In genomic region chr17:17806611-17807010, GRCh38 we compare ENCODE assay signal across 1 cellular context.
TF ChIP-seq lines count a peak whose summit lies in the region.

No MANE protein-coding gene starts in this region.

TF ChIP-seq in HepG2, 621 proteins besides CTCF, POLR2A, EP300 and RAD21 (continued from another document and continues in another):
- TF ChIP-seq CEBPZ (IDR thresholded peaks at IDR 0.05; ENCODE audit: low read length) (no peak), ZNF687 (CRISPR knock-in tag; IDR thresholded peaks at IDR 0.05) (peak; percentile 94), BORCS8-MEF2B (CRISPR knock-in tag; IDR thresholded peaks at IDR 0.05) (0 out of 2 replicates have a peak, but pooled peaks have one; percentile 25), ESRRA (CRISPR knock-in tag; IDR thresholded peaks at IDR 0.05; ENCODE audit: low read depth) (peak; percentile 89), ZBTB46 (CRISPR knock-in tag; IDR thresholded peaks at IDR 0.05; ENCODE audit: borderline replicate concordance) (no peak), NBN (conservative IDR thresholded peaks at IDR 0.05) (no peak), THAP11 (CRISPR knock-in tag; IDR thresholded peaks at IDR 0.05) (no peak), CEBPG (CRISPR knock-in tag; IDR thresholded peaks at IDR 0.05) (0 out of 2 replicates have a peak, but pooled peaks have one; percentile 4), ZNF703 (CRISPR knock-in tag; IDR thresholded peaks at IDR 0.05; ENCODE audit: borderline replicate concordance) (no peak), GABPA (IDR thresholded peaks at IDR 0.05; ENCODE audit: low read depth, low read length) (no peak), GABPA (CRISPR knock-in tag; IDR thresholded peaks at IDR 0.05; ENCODE audit: low read depth) (no peak), IRF2 (CRISPR knock-in tag; IDR thresholded peaks at IDR 0.05) (0 out of 2 replicates have a peak, but pooled peaks have one; percentile 6), HMG20A (CRISPR knock-in tag; IDR thresholded peaks at IDR 0.05; ENCODE audit: borderline replicate concordance) (no peak), ZNF205 (CRISPR knock-in tag; IDR thresholded peaks at IDR 0.05) (no peak), KDM1A (CRISPR knock-in tag; IDR thresholded peaks at IDR 0.05) (0 out of 2 replicates have a peak, but pooled peaks have one; percentile 34), KDM2A (CRISPR knock-in tag; IDR thresholded peaks at IDR 0.05; ENCODE audit: borderline replicate concordance, low read depth) (no peak), ZNF562 (CRISPR knock-in tag; IDR thresholded peaks at IDR 0.05; ENCODE audit: borderline replicate concordance) (no peak), YEATS2 (CRISPR knock-in tag; IDR thresholded peaks at IDR 0.05; ENCODE audit: borderline replicate concordance) (no peak), ZFP41 (CRISPR knock-in tag; IDR thresholded peaks at IDR 0.05; ENCODE audit: borderline replicate concordance) (no peak), ZBTB34 (CRISPR knock-in tag; IDR thresholded peaks at IDR 0.05) (peak; percentile 86), PITX1 (CRISPR knock-in tag; IDR thresholded peaks at IDR 0.05) (no peak), NR2F1 (CRISPR knock-in tag; IDR thresholded peaks at IDR 0.05) (peak in 1 of 2 experiments; percentile 31; a peak in 1 of 4 replicates), MBD4 (IDR thresholded peaks at IDR 0.05; ENCODE audit: borderline replicate concordance, low read length) (no peak), HNF4A (CRISPR knock-in tag; IDR thresholded peaks at IDR 0.05) (peak; percentile 93), ZNF768 (CRISPR knock-in tag; IDR thresholded peaks at IDR 0.05) (peak; percentile 97), YEATS4 (CRISPR knock-in tag; IDR thresholded peaks at IDR 0.05; ENCODE audit: borderline replicate concordance) (0 out of 2 replicates have a peak, but pooled peaks have one; percentile 49), CBX2 (IDR thresholded peaks at IDR 0.05; ENCODE audit: low read depth, low read length) (no peak), CBX2 (CRISPR knock-in tag; IDR thresholded peaks at IDR 0.05; ENCODE audit: low read depth) (no peak), ZMYM4 (CRISPR knock-in tag; IDR thresholded peaks at IDR 0.05) (peak; percentile 56; the same call in 1 of the 2 replicates), ZNF629 (CRISPR knock-in tag; conservative IDR thresholded peaks at IDR 0.05) (peak; percentile 55), IKZF1 (IDR thresholded peaks at IDR 0.05) (no peak), ZNF547 (CRISPR knock-in tag; IDR thresholded peaks at IDR 0.05) (no peak), KDM5B (CRISPR knock-in tag; IDR thresholded peaks at IDR 0.05; ENCODE audit: borderline replicate concordance) (peak; percentile 49; the same call in 1 of the 2 replicates), PRDM10 (CRISPR knock-in tag; IDR thresholded peaks at IDR 0.05; ENCODE audit: low read depth) (no peak), NCOA1 (CRISPR knock-in tag; IDR thresholded peaks at IDR 0.05) (no peak), ZFY (CRISPR knock-in tag; IDR thresholded peaks at IDR 0.05) (peak; percentile 28; the same call in 1 of the 2 replicates), ZMYM3 (CRISPR knock-in tag; IDR thresholded peaks at IDR 0.05) (peak; percentile 93), PHF5A (CRISPR knock-in tag; IDR thresholded peaks at IDR 0.05; ENCODE audit: low read depth, unreplicated experiment) (no peak), ARNT2 (CRISPR knock-in tag; IDR thresholded peaks at IDR 0.05; ENCODE audit: low read depth) (no peak), ZNF781 (CRISPR knock-in tag; IDR thresholded peaks at IDR 0.05; ENCODE audit: borderline replicate concordance, not compliant biosample characterization) (no peak), ZMYM2 (CRISPR knock-in tag; IDR thresholded peaks at IDR 0.05) (0 out of 2 replicates have a peak, but pooled peaks have one; percentile 31), RXRB (CRISPR knock-in tag; IDR thresholded peaks at IDR 0.05; ENCODE audit: borderline replicate concordance) (peak; percentile 84; the same call in 1 of the 2 replicates), NRL (CRISPR knock-in tag; IDR thresholded peaks at IDR 0.05; ENCODE audit: borderline replicate concordance) (no peak), ZNF446 (CRISPR knock-in tag; IDR thresholded peaks at IDR 0.05) (no peak)
- TF ChIP-seq, protein P1, sequence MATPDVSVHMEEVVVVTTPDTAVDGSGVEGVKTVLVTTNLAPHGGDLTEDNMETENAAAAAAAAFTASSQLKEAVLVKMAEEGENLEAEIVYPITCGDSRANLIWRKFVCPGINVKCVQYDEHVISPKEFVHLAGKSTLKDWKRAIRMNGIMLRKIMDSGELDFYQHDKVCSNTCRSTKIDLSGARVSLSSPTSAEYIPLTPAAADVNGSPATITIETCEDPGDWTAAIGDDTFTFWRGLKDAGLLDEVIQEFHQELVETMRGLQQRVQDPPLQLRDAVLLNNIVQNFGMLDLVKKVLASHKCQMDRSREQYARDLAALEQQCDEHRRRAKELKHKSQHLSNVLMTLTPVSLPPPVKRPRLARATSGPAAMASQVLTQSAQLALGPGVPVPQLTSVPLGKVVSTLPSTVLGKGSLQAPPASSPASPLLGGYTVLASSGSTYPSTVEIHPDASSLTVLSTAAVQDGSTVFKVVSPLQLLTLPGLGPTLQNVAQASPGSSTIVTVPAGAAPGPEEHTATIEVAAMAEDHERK (CRISPR knock-in tag; IDR thresholded peaks at IDR 0.05; ENCODE audit: low read depth), result no peak
- TF ChIP-seq, protein P2, sequence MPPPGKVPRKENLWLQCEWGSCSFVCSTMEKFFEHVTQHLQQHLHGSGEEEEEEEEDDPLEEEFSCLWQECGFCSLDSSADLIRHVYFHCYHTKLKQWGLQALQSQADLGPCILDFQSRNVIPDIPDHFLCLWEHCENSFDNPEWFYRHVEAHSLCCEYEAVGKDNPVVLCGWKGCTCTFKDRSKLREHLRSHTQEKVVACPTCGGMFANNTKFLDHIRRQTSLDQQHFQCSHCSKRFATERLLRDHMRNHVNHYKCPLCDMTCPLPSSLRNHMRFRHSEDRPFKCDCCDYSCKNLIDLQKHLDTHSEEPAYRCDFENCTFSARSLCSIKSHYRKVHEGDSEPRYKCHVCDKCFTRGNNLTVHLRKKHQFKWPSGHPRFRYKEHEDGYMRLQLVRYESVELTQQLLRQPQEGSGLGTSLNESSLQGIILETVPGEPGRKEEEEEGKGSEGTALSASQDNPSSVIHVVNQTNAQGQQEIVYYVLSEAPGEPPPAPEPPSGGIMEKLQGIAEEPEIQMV (CRISPR knock-in tag; IDR thresholded peaks at IDR 0.05; ENCODE audit: low read depth), result no peak
- TF ChIP-seq, protein P3, sequence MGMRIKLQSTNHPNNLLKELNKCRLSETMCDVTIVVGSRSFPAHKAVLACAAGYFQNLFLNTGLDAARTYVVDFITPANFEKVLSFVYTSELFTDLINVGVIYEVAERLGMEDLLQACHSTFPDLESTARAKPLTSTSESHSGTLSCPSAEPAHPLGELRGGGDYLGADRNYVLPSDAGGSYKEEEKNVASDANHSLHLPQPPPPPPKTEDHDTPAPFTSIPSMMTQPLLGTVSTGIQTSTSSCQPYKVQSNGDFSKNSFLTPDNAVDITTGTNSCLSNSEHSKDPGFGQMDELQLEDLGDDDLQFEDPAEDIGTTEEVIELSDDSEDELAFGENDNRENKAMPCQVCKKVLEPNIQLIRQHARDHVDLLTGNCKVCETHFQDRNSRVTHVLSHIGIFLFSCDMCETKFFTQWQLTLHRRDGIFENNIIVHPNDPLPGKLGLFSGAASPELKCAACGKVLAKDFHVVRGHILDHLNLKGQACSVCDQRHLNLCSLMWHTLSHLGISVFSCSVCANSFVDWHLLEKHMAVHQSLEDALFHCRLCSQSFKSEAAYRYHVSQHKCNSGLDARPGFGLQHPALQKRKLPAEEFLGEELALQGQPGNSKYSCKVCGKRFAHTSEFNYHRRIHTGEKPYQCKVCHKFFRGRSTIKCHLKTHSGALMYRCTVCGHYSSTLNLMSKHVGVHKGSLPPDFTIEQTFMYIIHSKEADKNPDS (CRISPR knock-in tag; IDR thresholded peaks at IDR 0.05), result no peak
